Comparison of ENCODE assay signal across 1 cellular context in the genomic region with DNA sequence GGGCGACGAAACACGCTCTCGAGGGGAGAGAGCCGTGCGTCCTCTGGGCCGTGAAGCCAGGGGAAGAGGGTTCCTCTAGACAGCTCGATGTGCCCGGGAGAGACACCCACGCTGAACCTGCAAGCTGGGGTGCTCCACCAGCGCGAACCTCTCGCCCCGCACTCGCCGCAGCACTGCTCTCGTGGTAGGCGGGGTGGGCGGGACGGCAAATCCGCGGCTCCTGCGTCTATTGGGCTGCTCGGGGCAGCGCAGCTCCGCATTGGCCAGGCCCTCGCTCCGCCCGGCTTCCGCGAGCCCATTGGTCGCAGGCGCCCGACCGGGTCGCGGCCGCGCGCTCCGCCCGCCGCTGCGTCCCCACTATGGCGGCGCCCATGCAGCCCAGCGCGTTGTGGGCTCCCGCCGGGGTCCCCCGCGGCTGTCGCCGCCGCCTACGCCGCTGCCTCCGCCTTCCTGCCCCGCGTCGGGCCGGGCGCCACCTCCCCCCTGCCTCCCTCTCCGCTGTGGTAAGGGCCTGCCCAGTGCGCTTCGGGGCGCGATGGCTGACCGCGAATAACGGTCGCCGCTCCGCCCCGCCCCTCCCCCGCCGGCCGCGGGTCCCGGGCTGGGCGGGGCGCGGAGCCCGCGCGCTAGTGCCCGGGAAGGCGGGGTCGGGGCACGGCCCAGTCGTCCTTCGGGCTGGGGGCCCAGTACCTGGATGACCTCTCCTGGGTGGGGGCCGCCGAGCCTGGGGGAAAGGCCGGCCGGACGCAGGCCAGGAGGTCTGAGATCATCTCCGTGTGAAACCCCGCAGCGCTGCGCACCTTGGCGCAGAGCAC.
TF ChIP-seq lines count a peak whose summit lies in the region.

A gene with protein sequence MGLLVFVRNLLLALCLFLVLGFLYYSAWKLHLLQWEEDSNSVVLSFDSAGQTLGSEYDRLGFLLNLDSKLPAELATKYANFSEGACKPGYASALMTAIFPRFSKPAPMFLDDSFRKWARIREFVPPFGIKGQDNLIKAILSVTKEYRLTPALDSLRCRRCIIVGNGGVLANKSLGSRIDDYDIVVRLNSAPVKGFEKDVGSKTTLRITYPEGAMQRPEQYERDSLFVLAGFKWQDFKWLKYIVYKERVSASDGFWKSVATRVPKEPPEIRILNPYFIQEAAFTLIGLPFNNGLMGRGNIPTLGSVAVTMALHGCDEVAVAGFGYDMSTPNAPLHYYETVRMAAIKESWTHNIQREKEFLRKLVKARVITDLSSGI (plus strand): TSS at position 346 of the 815 bp plus-strand sequence. CDS start 28,727 bp downstream, outside the sequence.

TF ChIP-seq in HepG2, 621 proteins besides CTCF, POLR2A, EP300 and RAD21 (continued from another document and continues in another):
- peak; percentile 68 for TF ChIP-seq ZNF407 (CRISPR knock-in tag; IDR thresholded peaks at IDR 0.05; ENCODE audit: not compliant biosample characterization)
- TF ChIP-seq ZNF513 (CRISPR knock-in tag; conservative IDR thresholded peaks at IDR 0.05), result no peak
- TF ChIP-seq REPIN1 (CRISPR knock-in tag; IDR thresholded peaks at IDR 0.05; ENCODE audit: borderline replicate concordance, low read depth), result no peak
- peak; percentile 79 for TF ChIP-seq ZBTB38 (CRISPR knock-in tag; IDR thresholded peaks at IDR 0.05)
- TF ChIP-seq AKNA (CRISPR knock-in tag; IDR thresholded peaks at IDR 0.05; ENCODE audit: borderline replicate concordance), result no peak
- TF ChIP-seq MAFF (IDR thresholded peaks at IDR 0.05; ENCODE audit: low read depth, low read length), result no peak
- peak; percentile 82 for TF ChIP-seq ZNF547 (CRISPR knock-in tag; IDR thresholded peaks at IDR 0.05)
- peak; percentile 86; the same call in 1 of the 2 replicates for TF ChIP-seq ZNF33B (CRISPR knock-in tag; IDR thresholded peaks at IDR 0.05)
- TF ChIP-seq NR2C2 (CRISPR knock-in tag; IDR thresholded peaks at IDR 0.05; ENCODE audit: borderline replicate concordance), result peak; percentile 77
- TF ChIP-seq IRF9 (CRISPR knock-in tag; IDR thresholded peaks at IDR 0.05; ENCODE audit: borderline replicate concordance), result peak; percentile 60; the same call in 1 of the 2 replicates
- TF ChIP-seq, protein P1, sequence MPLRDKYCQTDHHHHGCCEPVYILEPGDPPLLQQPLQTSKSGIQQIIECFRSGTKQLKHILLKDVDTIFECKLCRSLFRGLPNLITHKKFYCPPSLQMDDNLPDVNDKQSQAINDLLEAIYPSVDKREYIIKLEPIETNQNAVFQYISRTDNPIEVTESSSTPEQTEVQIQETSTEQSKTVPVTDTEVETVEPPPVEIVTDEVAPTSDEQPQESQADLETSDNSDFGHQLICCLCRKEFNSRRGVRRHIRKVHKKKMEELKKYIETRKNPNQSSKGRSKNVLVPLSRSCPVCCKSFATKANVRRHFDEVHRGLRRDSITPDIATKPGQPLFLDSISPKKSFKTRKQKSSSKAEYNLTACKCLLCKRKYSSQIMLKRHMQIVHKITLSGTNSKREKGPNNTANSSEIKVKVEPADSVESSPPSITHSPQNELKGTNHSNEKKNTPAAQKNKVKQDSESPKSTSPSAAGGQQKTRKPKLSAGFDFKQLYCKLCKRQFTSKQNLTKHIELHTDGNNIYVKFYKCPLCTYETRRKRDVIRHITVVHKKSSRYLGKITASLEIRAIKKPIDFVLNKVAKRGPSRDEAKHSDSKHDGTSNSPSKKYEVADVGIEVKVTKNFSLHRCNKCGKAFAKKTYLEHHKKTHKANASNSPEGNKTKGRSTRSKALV (CRISPR knock-in tag; IDR thresholded peaks at IDR 0.05), result no peak
- no peak for TF ChIP-seq ZNF260 (CRISPR knock-in tag; IDR thresholded peaks at IDR 0.05; ENCODE audit: borderline replicate concordance, low read depth)
- TF ChIP-seq, protein P2, sequence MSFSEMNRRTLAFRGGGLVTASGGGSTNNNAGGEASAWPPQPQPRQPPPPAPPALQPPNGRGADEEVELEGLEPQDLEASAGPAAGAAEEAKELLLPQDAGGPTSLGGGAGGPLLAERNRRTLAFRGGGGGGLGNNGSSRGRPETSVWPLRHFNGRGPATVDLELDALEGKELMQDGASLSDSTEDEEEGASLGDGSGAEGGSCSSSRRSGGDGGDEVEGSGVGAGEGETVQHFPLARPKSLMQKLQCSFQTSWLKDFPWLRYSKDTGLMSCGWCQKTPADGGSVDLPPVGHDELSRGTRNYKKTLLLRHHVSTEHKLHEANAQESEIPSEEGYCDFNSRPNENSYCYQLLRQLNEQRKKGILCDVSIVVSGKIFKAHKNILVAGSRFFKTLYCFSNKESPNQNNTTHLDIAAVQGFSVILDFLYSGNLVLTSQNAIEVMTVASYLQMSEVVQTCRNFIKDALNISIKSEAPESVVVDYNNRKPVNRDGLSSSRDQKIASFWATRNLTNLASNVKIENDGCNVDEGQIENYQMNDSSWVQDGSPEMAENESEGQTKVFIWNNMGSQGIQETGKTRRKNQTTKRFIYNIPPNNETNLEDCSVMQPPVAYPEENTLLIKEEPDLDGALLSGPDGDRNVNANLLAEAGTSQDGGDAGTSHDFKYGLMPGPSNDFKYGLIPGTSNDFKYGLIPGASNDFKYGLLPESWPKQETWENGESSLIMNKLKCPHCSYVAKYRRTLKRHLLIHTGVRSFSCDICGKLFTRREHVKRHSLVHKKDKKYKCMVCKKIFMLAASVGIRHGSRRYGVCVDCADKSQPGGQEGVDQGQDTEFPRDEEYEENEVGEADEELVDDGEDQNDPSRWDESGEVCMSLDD (CRISPR knock-in tag; IDR thresholded peaks at IDR 0.05; ENCODE audit: borderline replicate concordance), result no peak
- TF ChIP-seq, protein P3, sequence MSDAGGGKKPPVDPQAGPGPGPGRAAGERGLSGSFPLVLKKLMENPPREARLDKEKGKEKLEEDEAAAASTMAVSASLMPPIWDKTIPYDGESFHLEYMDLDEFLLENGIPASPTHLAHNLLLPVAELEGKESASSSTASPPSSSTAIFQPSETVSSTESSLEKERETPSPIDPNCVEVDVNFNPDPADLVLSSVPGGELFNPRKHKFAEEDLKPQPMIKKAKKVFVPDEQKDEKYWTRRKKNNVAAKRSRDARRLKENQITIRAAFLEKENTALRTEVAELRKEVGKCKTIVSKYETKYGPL (CRISPR knock-in tag; IDR thresholded peaks at IDR 0.05), result no peak
- TF ChIP-seq ZNF10 (CRISPR knock-in tag; IDR thresholded peaks at IDR 0.05; ENCODE audit: borderline replicate concordance, low read depth), result no peak
- TF ChIP-seq ZNF121 (CRISPR knock-in tag; IDR thresholded peaks at IDR 0.05), result no peak
